3 cellular contexts compared by ENCODE assay signal in genomic region chr3:187325632-187326031, GRCh38.
TF ChIP-seq lines count a peak whose summit lies in the region.

No MANE protein-coding gene starts in this region.

TF ChIP-seq in HepG2, 621 proteins besides CTCF, POLR2A, EP300 and RAD21:
- peak; percentile 73 for TF ChIP-seq ATF7 (IDR thresholded peaks at IDR 0.05)
- TF ChIP-seq ATF7 (CRISPR knock-in tag; IDR thresholded peaks at IDR 0.05), result no peak
- no peak for TF ChIP-seq ZNF496 (CRISPR knock-in tag; IDR thresholded peaks at IDR 0.05; ENCODE audit: insufficient replicate concordance)

TF ChIP-seq in GM23338, 12 proteins besides CTCF, POLR2A, EP300 and RAD21:
- TF ChIP-seq POLR2AphosphoS5 (IDR thresholded peaks at IDR 0.05; ENCODE audit: low read depth) (no peak), JUNB (IDR thresholded peaks at IDR 0.05; ENCODE audit: unreplicated experiment) (no peak), ETS1 (IDR thresholded peaks at IDR 0.05) (no peak), REST (IDR thresholded peaks at IDR 0.05; ENCODE audit: unreplicated experiment) (no peak), CREB1 (CRISPR knock-in tag; IDR thresholded peaks at IDR 0.05; ENCODE audit: low read depth) (no peak), EZH2 (IDR thresholded peaks at IDR 0.05; ENCODE audit: low read depth, unreplicated experiment) (no peak), NANOG (IDR thresholded peaks at IDR 0.05; ENCODE audit: borderline replicate concordance) (no peak), ZNF331 (CRISPR knock-in tag; IDR thresholded peaks at IDR 0.05; ENCODE audit: low read depth) (no peak), ZNF462 (CRISPR knock-in tag; IDR thresholded peaks at IDR 0.05) (no peak), EZH2phosphoT487 (IDR thresholded peaks at IDR 0.05; ENCODE audit: unreplicated experiment) (no peak), ZNF114 (CRISPR knock-in tag; IDR thresholded peaks at IDR 0.05) (no peak), STAT1 (IDR thresholded peaks at IDR 0.05; ENCODE audit: unreplicated experiment) (no peak)

TF ChIP-seq in HEK293T, 16 proteins besides CTCF, POLR2A, EP300 and RAD21:
- TF ChIP-seq LEF1 (IDR thresholded peaks at IDR 0.05; ENCODE audit: borderline replicate concordance), result no peak
- TF ChIP-seq ARNT (IDR thresholded peaks at IDR 0.05), result no peak
- no peak for TF ChIP-seq ELF4 (IDR thresholded peaks at IDR 0.05)
- TF ChIP-seq NFRKB (IDR thresholded peaks at IDR 0.05), result no peak
- TF ChIP-seq TARDBP (IDR thresholded peaks at IDR 0.05), result no peak
- TF ChIP-seq, protein P1, sequence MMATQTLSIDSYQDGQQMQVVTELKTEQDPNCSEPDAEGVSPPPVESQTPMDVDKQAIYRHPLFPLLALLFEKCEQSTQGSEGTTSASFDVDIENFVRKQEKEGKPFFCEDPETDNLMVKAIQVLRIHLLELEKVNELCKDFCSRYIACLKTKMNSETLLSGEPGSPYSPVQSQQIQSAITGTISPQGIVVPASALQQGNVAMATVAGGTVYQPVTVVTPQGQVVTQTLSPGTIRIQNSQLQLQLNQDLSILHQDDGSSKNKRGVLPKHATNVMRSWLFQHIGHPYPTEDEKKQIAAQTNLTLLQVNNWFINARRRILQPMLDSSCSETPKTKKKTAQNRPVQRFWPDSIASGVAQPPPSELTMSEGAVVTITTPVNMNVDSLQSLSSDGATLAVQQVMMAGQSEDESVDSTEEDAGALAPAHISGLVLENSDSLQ (IDR thresholded peaks at IDR 0.05), result no peak
- TF ChIP-seq SUZ12 (IDR thresholded peaks at IDR 0.05), result no peak
- TF ChIP-seq L3MBTL2 (conservative IDR thresholded peaks at IDR 0.05), result no peak
- TF ChIP-seq SP1 (IDR thresholded peaks at IDR 0.05), result no peak
